In the genomic region with DNA sequence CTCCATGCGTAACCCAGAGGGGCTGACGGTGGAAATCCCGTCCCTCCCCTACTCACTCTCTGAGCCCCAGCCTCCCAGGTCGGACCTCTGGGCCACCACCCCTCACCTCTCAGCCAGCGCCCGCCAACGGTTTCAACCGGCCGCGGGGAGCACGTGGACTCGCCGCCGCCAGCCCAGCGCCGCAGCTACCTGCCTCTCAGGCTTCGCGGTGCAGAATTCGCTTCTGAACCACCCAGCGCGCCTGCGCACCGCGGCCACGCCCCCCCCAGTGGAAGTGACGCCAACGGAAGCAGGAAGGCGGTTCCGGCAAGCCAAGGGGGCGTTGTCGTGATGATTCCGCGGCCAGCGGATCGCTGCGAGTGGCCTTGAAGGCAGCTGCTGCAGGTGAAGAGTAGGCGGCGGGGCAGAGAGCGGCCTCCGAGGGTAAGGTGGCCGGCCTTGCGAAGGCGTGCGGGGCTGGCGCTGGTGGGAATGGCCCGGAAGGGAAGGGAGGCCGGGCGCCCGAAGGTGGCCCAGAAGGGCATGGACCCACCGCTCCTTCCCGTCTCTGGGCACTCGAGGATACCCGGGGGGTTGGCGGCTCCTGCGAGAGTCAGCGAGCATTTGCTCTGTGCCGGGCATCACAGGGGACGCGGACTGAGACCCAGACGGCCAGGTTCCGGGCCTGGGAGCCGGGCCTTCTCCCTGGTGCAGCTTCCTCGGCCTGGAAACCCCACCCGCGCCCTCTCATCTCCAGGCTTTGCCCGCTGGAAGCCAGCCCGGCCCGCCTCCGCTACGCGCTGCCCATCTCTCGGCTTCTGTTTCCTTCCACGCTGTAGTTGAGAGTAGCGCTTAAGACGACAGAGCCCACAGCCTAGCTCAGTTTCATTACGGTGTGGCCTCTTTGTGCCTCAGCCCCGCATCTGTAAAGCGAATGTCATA, we compare ENCODE assay signal across 1 cellular context.
TF ChIP-seq lines count a peak whose summit lies in the region.

A gene with protein sequence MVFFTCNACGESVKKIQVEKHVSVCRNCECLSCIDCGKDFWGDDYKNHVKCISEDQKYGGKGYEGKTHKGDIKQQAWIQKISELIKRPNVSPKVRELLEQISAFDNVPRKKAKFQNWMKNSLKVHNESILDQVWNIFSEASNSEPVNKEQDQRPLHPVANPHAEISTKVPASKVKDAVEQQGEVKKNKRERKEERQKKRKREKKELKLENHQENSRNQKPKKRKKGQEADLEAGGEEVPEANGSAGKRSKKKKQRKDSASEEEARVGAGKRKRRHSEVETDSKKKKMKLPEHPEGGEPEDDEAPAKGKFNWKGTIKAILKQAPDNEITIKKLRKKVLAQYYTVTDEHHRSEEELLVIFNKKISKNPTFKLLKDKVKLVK (minus strand): TSS at position 225 of the 921 bp plus-strand sequence. CDS start 6,412 bp downstream, outside the sequence.
A gene with protein sequence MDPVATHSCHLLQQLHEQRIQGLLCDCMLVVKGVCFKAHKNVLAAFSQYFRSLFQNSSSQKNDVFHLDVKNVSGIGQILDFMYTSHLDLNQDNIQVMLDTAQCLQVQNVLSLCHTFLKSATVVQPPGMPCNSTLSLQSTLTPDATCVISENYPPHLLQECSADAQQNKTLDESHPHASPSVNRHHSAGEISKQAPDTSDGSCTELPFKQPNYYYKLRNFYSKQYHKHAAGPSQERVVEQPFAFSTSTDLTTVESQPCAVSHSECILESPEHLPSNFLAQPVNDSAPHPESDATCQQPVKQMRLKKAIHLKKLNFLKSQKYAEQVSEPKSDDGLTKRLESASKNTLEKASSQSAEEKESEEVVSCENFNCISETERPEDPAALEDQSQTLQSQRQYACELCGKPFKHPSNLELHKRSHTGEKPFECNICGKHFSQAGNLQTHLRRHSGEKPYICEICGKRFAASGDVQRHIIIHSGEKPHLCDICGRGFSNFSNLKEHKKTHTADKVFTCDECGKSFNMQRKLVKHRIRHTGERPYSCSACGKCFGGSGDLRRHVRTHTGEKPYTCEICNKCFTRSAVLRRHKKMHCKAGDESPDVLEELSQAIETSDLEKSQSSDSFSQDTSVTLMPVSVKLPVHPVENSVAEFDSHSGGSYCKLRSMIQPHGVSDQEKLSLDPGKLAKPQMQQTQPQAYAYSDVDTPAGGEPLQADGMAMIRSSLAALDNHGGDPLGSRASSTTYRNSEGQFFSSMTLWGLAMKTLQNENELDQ (plus strand): TSS at position 322 of the 921 bp plus-strand sequence. CDS start 9,695 bp downstream, outside the sequence.

TF ChIP-seq in K562, 482 proteins besides CTCF, POLR2A, EP300 and RAD21 (continued from another document):
- TF ChIP-seq, protein P1, sequence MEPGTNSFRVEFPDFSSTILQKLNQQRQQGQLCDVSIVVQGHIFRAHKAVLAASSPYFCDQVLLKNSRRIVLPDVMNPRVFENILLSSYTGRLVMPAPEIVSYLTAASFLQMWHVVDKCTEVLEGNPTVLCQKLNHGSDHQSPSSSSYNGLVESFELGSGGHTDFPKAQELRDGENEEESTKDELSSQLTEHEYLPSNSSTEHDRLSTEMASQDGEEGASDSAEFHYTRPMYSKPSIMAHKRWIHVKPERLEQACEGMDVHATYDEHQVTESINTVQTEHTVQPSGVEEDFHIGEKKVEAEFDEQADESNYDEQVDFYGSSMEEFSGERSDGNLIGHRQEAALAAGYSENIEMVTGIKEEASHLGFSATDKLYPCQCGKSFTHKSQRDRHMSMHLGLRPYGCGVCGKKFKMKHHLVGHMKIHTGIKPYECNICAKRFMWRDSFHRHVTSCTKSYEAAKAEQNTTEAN (CRISPR knock-in tag; IDR thresholded peaks at IDR 0.05), result no peak
- TF ChIP-seq RCOR1 (IDR thresholded peaks at IDR 0.05; ENCODE audit: borderline replicate concordance in 1 of 2, low read depth in 2 of 2, low read length in 2 of 2), result no peak
- 0 out of 2 replicates have a peak, but pooled peaks have one; percentile 23 for TF ChIP-seq KLF1 (tag; IDR thresholded peaks at IDR 0.05)
- TF ChIP-seq ZFPM2 (CRISPR knock-in tag; IDR thresholded peaks at IDR 0.05), result no peak
- TF ChIP-seq TOE1 (IDR thresholded peaks at IDR 0.05; ENCODE audit: borderline replicate concordance), result peak; percentile 22; the same call in 1 of the 2 replicates
- no peak for TF ChIP-seq TOE1 (CRISPR knock-in tag; IDR thresholded peaks at IDR 0.05; ENCODE audit: borderline replicate concordance, low read depth)
- no peak for TF ChIP-seq STAT5A (IDR thresholded peaks at IDR 0.05; ENCODE audit: borderline replicate concordance, low read length)
- no peak for TF ChIP-seq HDGF (IDR thresholded peaks at IDR 0.05)
- no peak for TF ChIP-seq SRSF9 (IDR thresholded peaks at IDR 0.05; ENCODE audit: borderline replicate concordance, low read depth, low read length)
- TF ChIP-seq TCF7L2 (IDR thresholded peaks at IDR 0.05; ENCODE audit: low read depth, low read length), result no peak
- no peak for TF ChIP-seq SREBF1 (IDR thresholded peaks at IDR 0.05; ENCODE audit: borderline replicate concordance, low read depth, low read length)
- peak; percentile 62 for TF ChIP-seq ZFX (CRISPR knock-in tag; IDR thresholded peaks at IDR 0.05)
- no peak for TF ChIP-seq EWSR1 (IDR thresholded peaks at IDR 0.05; ENCODE audit: borderline replicate concordance, low read depth, partially characterized antibody)
- no peak for TF ChIP-seq ZNF239 (CRISPR knock-in tag; IDR thresholded peaks at IDR 0.05)
- TF ChIP-seq ZNF717 (CRISPR knock-in tag; IDR thresholded peaks at IDR 0.05), result no peak
TF ChIP-seq in K562: peak in this region for 90.
